ENCODE assay signal across 13 cellular contexts in the genomic region with DNA sequence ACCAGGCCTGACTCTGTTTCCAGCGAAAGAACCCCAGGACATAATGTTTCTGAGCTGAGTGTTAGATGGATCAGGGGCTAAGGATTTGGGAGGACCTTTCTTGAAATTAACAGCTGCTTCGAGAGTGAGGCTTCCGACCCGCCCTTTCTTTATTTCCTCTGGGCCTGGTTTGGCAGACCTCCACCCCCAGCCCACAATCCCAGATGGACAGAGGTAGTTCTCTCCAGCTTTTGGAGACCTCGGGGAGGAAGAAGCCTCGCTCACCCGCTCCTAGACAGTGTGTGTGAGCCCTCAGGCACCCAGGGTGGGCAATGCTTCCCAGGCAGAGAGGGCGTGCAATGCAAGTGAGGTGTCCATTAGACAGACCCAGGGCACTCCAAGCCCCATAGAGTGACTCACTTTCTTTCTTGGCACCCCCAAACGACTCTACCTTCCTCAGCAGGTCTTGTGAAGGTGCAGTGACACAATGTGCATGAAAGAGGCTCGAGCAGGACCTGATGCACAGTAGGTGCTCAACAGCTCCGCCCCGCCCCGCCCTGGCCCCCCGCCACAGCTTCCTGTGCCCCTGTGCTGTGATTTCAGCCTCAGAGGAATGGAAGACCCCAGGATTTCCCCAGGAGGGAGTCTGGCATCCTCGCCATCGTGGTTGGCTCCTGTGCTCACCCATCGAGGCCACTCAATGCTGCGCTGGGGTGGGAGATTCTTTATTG. TPM values are rescaled to one million over a fixed set of nuclear protein-coding genes. Genes with fewer than 3 reads are reported as not detected.
DNase-seq lines count a peak whose midpoint lies in the region; ATAC-seq, FAIRE-seq and TF ChIP-seq lines count a peak whose summit lies in the region.
"Had no signal": no experiment of that assay in that cellular context is flagged by ENCODE, and none has a peak within 500 bp of the region (broad histone marks: within the 10 kb centered on the region; RNA-seq: fewer than 3 reads in every experiment).

No MANE protein-coding gene starts in this region.

- no peak for DNase-seq in CD4-positive, CD25-positive, alpha-beta regulatory T cell
- DNase-seq in effector memory CD4-positive, alpha-beta T cell = no peak
- DNase-seq in pancreas = peak in 2 of 6 donors; percentile 52 to 64
- no peak for DNase-seq in activated naive CD4-positive, alpha-beta T cell treated with anti-CD3 and anti-CD28 coated beads, Interleukin-2, amount 50 U/mL, for 72 hours (ENCODE audit: low spot score in 2 of 2)
- no peak for DNase-seq in medulla oblongata (ENCODE audit: extremely low spot score)
- no peak for DNase-seq in NCI-H1930 (lab: John Stamatoyannopoulos, UW)
- DNase-seq: MV-4-11; NCI-H748 treated with DMSO at 0.1 percent for 48 hours; stimulated activated CD4-positive, alpha-beta T cell treated with anti-CD3 and anti-CD28 coated beads, Interleukin-12 subunit alpha, Interleukin-12 subunit beta, amount 100 ng/mL, for 4 hours; SW 1271 had no signal

- peak overlapping the region; percentile 82 for H3K27ac ChIP-seq in CD4-positive, CD25-positive, alpha-beta regulatory T cell (ENCODE audit: insufficient read depth, low read length, poor library complexity, severe bottlenecking)
- H3K27ac ChIP-seq in HUES64 (ENCODE audit: low read depth, low read length) (peak overlapping the region; percentile 78; the same call in 1 of the 2 replicates), pancreas (peak overlapping the region; percentile 87 to 90 (median 88))
- peak overlapping the region; percentile 7 for H3K27ac ChIP-seq in effector memory CD4-positive, alpha-beta T cell (ENCODE audit: insufficient read depth, low read length, poor library complexity, severe bottlenecking)

- peak overlapping the region in 2 of 4 donors; percentile 81 for H3K4me3 Mint-ChIP-seq in CD4-positive, CD25-positive, alpha-beta regulatory T cell

- H3K36me3 Mint-ChIP-seq in CD4-positive, CD25-positive, alpha-beta regulatory T cell = no peaks in the 10 kb centered on the region
- H3K36me3 Mint-ChIP-seq in activated naive CD4-positive, alpha-beta T cell treated with anti-CD3 and anti-CD28 coated beads, Interleukin-2, amount 50 U/mL, for 72 hours = no peaks in the 10 kb centered on the region

- ATAC-seq in CD4-positive, CD25-positive, alpha-beta regulatory T cell (ENCODE audit: low read depth in 2 of 2) = no peak
- no peak for ATAC-seq in pancreas
- no peak for ATAC-seq in activated naive CD4-positive, alpha-beta T cell treated with anti-CD3 and anti-CD28 coated beads, Interleukin-2, amount 50 U/mL, for 72 hours
- ATAC-seq in HG03097 (IDR thresholded peaks at IDR 0.05; ENCODE audit: low FRiP score, unreplicated experiment) = no peak

- H3K9me3 ChIP-seq in CD4-positive, CD25-positive, alpha-beta regulatory T cell (ENCODE audit: control insufficient read depth in 2 of 2, low read length in 2 of 2) = no peaks in the 10 kb centered on the region
- H3K9me3 ChIP-seq in HUES64 (ENCODE audit: insufficient read depth, low read depth, low read length) = no peaks in the 10 kb centered on the region
- H3K9me3 ChIP-seq in effector memory CD4-positive, alpha-beta T cell (ENCODE audit: control insufficient read depth, low read length) = no peaks in the 10 kb centered on the region
- H3K9me3 ChIP-seq in pancreas = no peaks in the 10 kb centered on the region

- H3K27me3 Mint-ChIP-seq in CD4-positive, CD25-positive, alpha-beta regulatory T cell = peaks cover 6% of the 10 kb centered on the region

- peaks cover 52% of the 10 kb centered on the region for H3K4me1 ChIP-seq in CD4-positive, CD25-positive, alpha-beta regulatory T cell (ENCODE audit: control insufficient read depth, insufficient read depth, low read length, poor library complexity, severe bottlenecking)
- H3K4me1 ChIP-seq in HUES64 (ENCODE audit: insufficient read depth, low read length) (peaks cover 40% of the 10 kb centered on the region), pancreas (peaks cover 59 to 63% (median 60%) of the 10 kb centered on the region in 3 donors)
- H3K4me1 ChIP-seq in effector memory CD4-positive, alpha-beta T cell (ENCODE audit: control insufficient read depth, insufficient read depth, low read length, poor library complexity, severe bottlenecking) = peaks cover 47% of the 10 kb centered on the region

- H3K36me3 ChIP-seq in CD4-positive, CD25-positive, alpha-beta regulatory T cell (ENCODE audit: control insufficient read depth, insufficient read depth, low read length) = no peaks in the 10 kb centered on the region
- no peaks in the 10 kb centered on the region for H3K36me3 ChIP-seq in HUES64 (ENCODE audit: insufficient read depth, low read length)
- H3K36me3 ChIP-seq in effector memory CD4-positive, alpha-beta T cell (ENCODE audit: control insufficient read depth, insufficient read depth, low read length) = no peaks in the 10 kb centered on the region
- H3K36me3 ChIP-seq in pancreas = no peaks in the 10 kb centered on the region

- no peak for FAIRE-seq in pancreas (lab: Jason Lieb, UNC)
- FAIRE-seq: GM18507 had no signal

- no peak overlapping the region for H3K4me3 ChIP-seq in CD4-positive, CD25-positive, alpha-beta regulatory T cell (ENCODE audit: low read depth, low read length)
- H3K4me3 ChIP-seq in HUES64 (ENCODE audit: low read length) (no peak overlapping the region), pancreas (no peak overlapping the region)
- no peak overlapping the region for H3K4me3 ChIP-seq in effector memory CD4-positive, alpha-beta T cell (ENCODE audit: insufficient read depth, low read depth, low read length, poor library complexity, severe bottlenecking)

- peak overlapping the region; percentile 43 to 82 (median 65) for H3K27ac Mint-ChIP-seq in CD4-positive, CD25-positive, alpha-beta regulatory T cell
- H3K27ac Mint-ChIP-seq in activated naive CD4-positive, alpha-beta T cell treated with anti-CD3 and anti-CD28 coated beads, Interleukin-2, amount 50 U/mL, for 72 hours = peak overlapping the region in 1 of 2 donors; percentile 87

- intact Hi-C loops in pancreas (cut with DNase I) = loop anchor here in 1 of 3 donors (10.0 kb wide), 1 partner anchor 52 kb away; a partner anchor contains a TSS

- TF ChIP-seq CTCF in pancreas (IDR thresholded peaks at IDR 0.05) = no peak

- H3K4me1 Mint-ChIP-seq in CD4-positive, CD25-positive, alpha-beta regulatory T cell = peaks cover 5 to 72% (median 31%) of the 10 kb centered on the region in 4 donors

- no peaks in the 10 kb centered on the region for H3K27me3 ChIP-seq in CD4-positive, CD25-positive, alpha-beta regulatory T cell (ENCODE audit: control insufficient read depth, insufficient read depth, low read length)
- H3K27me3 ChIP-seq in HUES64 (ENCODE audit: insufficient read depth, low read length) (no peaks in the 10 kb centered on the region), pancreas (no peaks in the 10 kb centered on the region)
- no peaks in the 10 kb centered on the region for H3K27me3 ChIP-seq in effector memory CD4-positive, alpha-beta T cell (replicated peaks; ENCODE audit: control insufficient read depth, insufficient read depth, low read length, poor library complexity, severe bottlenecking)

- H3K9me3 Mint-ChIP-seq in CD4-positive, CD25-positive, alpha-beta regulatory T cell = no peaks in the 10 kb centered on the region
- peaks cover 0 to 5% of the 10 kb centered on the region in 2 donors for H3K9me3 Mint-ChIP-seq in activated naive CD4-positive, alpha-beta T cell treated with anti-CD3 and anti-CD28 coated beads, Interleukin-2, amount 50 U/mL, for 72 hours

- H3K9ac ChIP-seq in HUES64 (ENCODE audit: low read depth, low read length) = no peak overlapping the region

- 43% methylated on average over 18 of the region's 18 CpGs for WGBS in HUES64
- WGBS in pancreas, 2 donors = 69 to 73% methylated on average over 18 of the region's 18 CpGs

RNA-seq across cellular contexts. Expression of a gene that starts 50.7 kb away (rescaled TPM):
- total RNA-seq in CD4-positive, CD25-positive, alpha-beta regulatory T cell = 254 TPM
- polyA plus RNA-seq in CD4-positive, CD25-positive, alpha-beta regulatory T cell = 10 to 100 TPM; 30.7 to 60.7 (median 36.3) TPM
- polyA plus RNA-seq in HUES64 (2013, experiment 1 of 2) = 16.8 TPM
- polyA plus RNA-seq in HUES64 (2013, experiment 2 of 2) = 18.9 TPM
- 100 to 1,000 TPM in 3 of 6 donors, 10 to 100 TPM in 3; 65.9 to 157 (median 99.0) TPM for total RNA-seq in pancreas
- 10 to 100 TPM; 33.1 to 45.8 TPM for polyA plus RNA-seq in pancreas
- total RNA-seq in activated naive CD4-positive, alpha-beta T cell treated with anti-CD3 and anti-CD28 coated beads, Interleukin-2, amount 50 U/mL, for 72 hours = 10 to 100 TPM; 25.7 to 85.5 TPM

Comparison
In these comparisons a context has a peak if more than half of its experiments do, and no peak if none do; other contexts are left out.
1. H3K27ac ChIP-seq: peak in every context shown above with its lines; median percentile 88 in pancreas; 82 in CD4-positive, CD25-positive, alpha-beta regulatory T cell; 78 in HUES64; 7 in effector memory CD4-positive, alpha-beta T cell.